Comparison of ENCODE assay signal across 1 cellular context in the genomic region with DNA sequence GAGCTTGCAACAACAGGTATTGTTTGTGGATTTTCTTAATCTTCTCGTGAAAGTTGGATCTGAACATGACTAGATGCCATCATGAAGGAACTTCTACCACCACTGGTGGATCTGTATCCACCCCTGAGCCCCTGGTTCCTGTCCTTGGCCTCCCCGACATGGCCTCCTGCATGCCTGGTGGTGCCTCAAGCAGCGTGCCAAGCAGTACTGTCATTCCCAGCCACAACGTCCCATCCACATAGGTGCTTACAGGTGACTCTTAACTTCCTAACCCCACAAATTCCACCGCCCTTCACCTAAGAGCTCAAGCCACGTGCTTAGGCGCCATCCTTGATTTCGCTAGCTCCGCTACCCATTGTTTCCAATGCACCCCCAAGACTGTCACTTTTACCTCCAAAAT.
TF ChIP-seq lines count a peak whose summit lies in the region.

No MANE protein-coding gene starts in this region.

TF ChIP-seq in H1, 55 proteins besides CTCF, POLR2A, EP300 and RAD21:
- no peak for TF ChIP-seq SIRT6 (IDR thresholded peaks at IDR 0.05; ENCODE audit: low read length)
- TF ChIP-seq HDAC6 (IDR thresholded peaks at IDR 0.05; ENCODE audit: low read depth, low read length), result no peak
- no peak for TF ChIP-seq SAP30 (IDR thresholded peaks at IDR 0.05; ENCODE audit: insufficient read depth, insufficient replicate concordance, low read length)
- TF ChIP-seq NANOG (IDR thresholded peaks at IDR 0.05; ENCODE audit: insufficient read depth, low read depth, low read length, poor library complexity, severe bottlenecking), result no peak
- TF ChIP-seq TEAD4 (IDR thresholded peaks at IDR 0.05; ENCODE audit: low read depth, low read length), result no peak
- no peak for TF ChIP-seq RFX5 (IDR thresholded peaks at IDR 0.05; ENCODE audit: borderline replicate concordance, low read depth, low read length)
- no peak for TF ChIP-seq CBX8 (IDR thresholded peaks at IDR 0.05; ENCODE audit: borderline replicate concordance, low read depth, low read length)
- TF ChIP-seq CHD2 (IDR thresholded peaks at IDR 0.05; ENCODE audit: low read length), result no peak
- TF ChIP-seq CBX5 (IDR thresholded peaks at IDR 0.05; ENCODE audit: low read depth, low read length), result no peak
- TF ChIP-seq SP1 (IDR thresholded peaks at IDR 0.05; ENCODE audit: low read depth, low read length), result no peak
- TF ChIP-seq KDM1A (IDR thresholded peaks at IDR 0.05; ENCODE audit: borderline replicate concordance, low read length), result no peak
- no peak for TF ChIP-seq KDM4A (IDR thresholded peaks at IDR 0.05; ENCODE audit: low read depth, low read length, severe bottlenecking)
